In the genomic region with DNA sequence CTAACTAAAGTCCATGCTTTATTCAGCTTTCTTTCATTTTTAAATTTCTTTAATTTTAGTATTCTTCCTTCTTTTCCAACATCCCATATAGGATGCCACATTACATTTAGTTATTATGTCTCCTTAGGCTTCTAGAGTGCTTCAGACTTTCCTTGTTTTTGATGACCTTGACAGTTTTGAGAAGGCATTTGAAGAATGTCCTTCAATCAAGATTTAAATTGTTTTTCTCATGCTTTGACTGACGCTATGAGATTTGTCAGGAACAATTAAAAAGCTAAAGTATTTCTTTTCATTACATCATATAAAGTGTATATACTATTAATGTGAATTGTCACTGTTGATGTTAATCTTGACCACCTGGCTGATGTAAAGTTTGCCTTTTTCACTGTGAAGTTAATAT, we compare ENCODE assay signal across 21 cellular contexts.
"Had no signal": no experiment of that assay in that cellular context is flagged by ENCODE, and none has a peak within 500 bp of the region (broad histone marks: within the 10 kb centered on the region; RNA-seq: fewer than 3 reads in every experiment).

No MANE protein-coding gene starts in this region.

- H3K27ac Mint-ChIP-seq: T-cell had no signal

- DNase-seq: Karpas-422, KG1, MG63, NCI-H1092 treated with DMSO at 0.1 percent for 48 hours, NCI-H1436, NCI-H187, NCI-H2029, NCI-H2081 treated with DMSO at 0.1 percent for 48 hours, NCI-H2171, NCI-H446, NCI-H510A, NCI-H524 treated with DMSO at 0.1 percent for 48 hours, NCI-H69, NCI-H774, Right ventricle myocardium superior, RPMI8226, SIG-M5, SK-N-SH, SW 1271, T-cell had no signal

- ATAC-seq: T-cell had no signal

- H3K27me3 Mint-ChIP-seq: T-cell had no signal

- H3K27me3 ChIP-seq: MG63 had no signal

- H3K4me2 ChIP-seq: SK-N-SH had no signal

- H3K36me3 Mint-ChIP-seq: T-cell had no signal

- H3K36me3 ChIP-seq: MG63 had no signal

- H3K9ac ChIP-seq: SK-N-SH had no signal

- H3K4me3 ChIP-seq: MG63 had no signal

- FAIRE-seq: RCC 7860 had no signal

- H3K4me3 Mint-ChIP-seq: T-cell had no signal

- H3K4me1 Mint-ChIP-seq: T-cell had no signal
